In the genomic region with DNA sequence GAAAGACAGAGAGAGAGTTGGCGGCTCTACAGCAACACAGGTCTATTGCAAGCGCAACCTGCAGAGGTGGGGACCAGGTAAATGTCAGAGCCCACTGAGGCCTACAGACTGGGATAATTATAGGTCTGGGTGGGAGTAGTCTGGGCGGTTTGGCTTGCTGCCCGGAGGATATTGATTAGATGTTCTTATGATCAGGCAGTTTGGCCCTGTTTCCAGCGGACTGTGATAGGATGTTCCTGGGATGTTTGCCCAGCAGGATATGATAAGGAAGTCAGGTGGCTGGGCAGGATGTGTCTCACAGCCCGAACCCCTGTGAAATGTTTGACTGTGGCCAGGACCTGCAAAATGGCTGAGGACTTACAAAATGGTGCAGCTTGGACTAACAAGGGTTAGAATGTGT, we compare ENCODE assay signal across 18 cellular contexts.
DNase-seq lines count a peak whose midpoint lies in the region; FAIRE-seq and TF ChIP-seq lines count a peak whose summit lies in the region.
"Had no signal": no experiment of that assay in that cellular context is flagged by ENCODE, and none has a peak within 500 bp of the region (broad histone marks: within the 10 kb centered on the region; RNA-seq: fewer than 3 reads in every experiment).

No MANE protein-coding gene starts in this region.

- POLR2A ChIA-PET in GM10248 (lab: Yijun Ruan, JAX): no interaction called here
- POLR2A ChIA-PET in activated CD4-positive, alpha-beta memory T cell treated with anti-CD3 and anti-CD28 coated beads for 36 hours (lab: Charles Lee): no interaction called here

- FAIRE-seq in urothelium cell line (lab: Jason Lieb, UNC): no peak
- FAIRE-seq: GM19239, K562, RCC 7860 had no signal

- H3K27me3 Mint-ChIP-seq in activated CD4-positive, alpha-beta memory T cell treated with anti-CD3 and anti-CD28 coated beads for 36 hours: no peaks in the 10 kb centered on the region
- H3K27me3 Mint-ChIP-seq: activated B cell treated with CpG ODN at 0.5 μM for 24 hours had no signal

- H3K9me3 Mint-ChIP-seq in activated CD4-positive, alpha-beta memory T cell treated with anti-CD3 and anti-CD28 coated beads for 36 hours: peaks cover 3% of the 10 kb centered on the region
- H3K9me3 Mint-ChIP-seq: activated B cell treated with CpG ODN at 0.5 μM for 24 hours; activated T-helper 1 cell treated with anti-CD3 and anti-CD28 coated beads, Interleukin-12 subunit alpha, Interleukin-12 subunit beta, Interleukin-2, Interleukin-4 antibody, amounts not matched to agents 30 ng/mL and 10 ng/mL and 1 ng/mL, durations not matched to agents 14 hours and 24 hours and 36 hours had no signal

- H3K4me1 ChIP-seq in hepatocyte (ENCODE audit: insufficient read depth): no peaks in the 10 kb centered on the region
- H3K4me1 ChIP-seq: tibial artery had no signal

- H2AFZ ChIP-seq in hepatocyte: no peak overlapping the region

- no peaks in the 10 kb centered on the region for H3K36me3 ChIP-seq in hepatocyte (replicated peaks; ENCODE audit: insufficient read depth, low read depth)
- H3K36me3 ChIP-seq: breast epithelium, tibial artery had no signal

- no peak overlapping the region for H3K4me2 ChIP-seq in hepatocyte

- H3K27ac ChIP-seq in hepatocyte: no peak overlapping the region
- H3K27ac ChIP-seq: breast epithelium, tibial artery had no signal

- CTCF ChIA-PET in GM10248 (lab: Yijun Ruan, JAX): no interaction called here
- CTCF ChIA-PET in activated CD4-positive, alpha-beta memory T cell treated with anti-CD3 and anti-CD28 coated beads for 36 hours (lab: Charles Lee): no interaction called here

- H3K4me3 ChIP-seq in GM12865 (ENCODE audit: low read depth, low read length) (no peak overlapping the region), hepatocyte (no peak overlapping the region)
- H3K4me3 ChIP-seq: breast epithelium, K562, tibial artery had no signal

- H3K9me2 ChIP-seq in hepatocyte (replicated peaks; ENCODE audit: insufficient read depth): no peaks in the 10 kb centered on the region

- intact Hi-C loops in activated CD4-positive, alpha-beta memory T cell treated with anti-CD3 and anti-CD28 coated beads for 36 hours (cut with micrococcal nuclease): no loop called here

- no peak overlapping the region for H3K27ac Mint-ChIP-seq in activated CD4-positive, alpha-beta memory T cell treated with anti-CD3 and anti-CD28 coated beads for 36 hours
- H3K27ac Mint-ChIP-seq: activated B cell treated with CpG ODN at 0.5 μM for 24 hours; activated T-helper 1 cell treated with anti-CD3 and anti-CD28 coated beads, Interleukin-12 subunit alpha, Interleukin-12 subunit beta, Interleukin-2, Interleukin-4 antibody, amounts not matched to agents 30 ng/mL and 10 ng/mL and 1 ng/mL, durations not matched to agents 14 hours and 24 hours and 36 hours had no signal

- DNase-seq in GM12865 (ENCODE audit: low read depth): peak; percentile 28
- peak; percentile 77 for DNase-seq in NCI-H1092 treated with DMSO at 0.1 percent for 48 hours (lab: John Stamatoyannopoulos, UW)
- DNase-seq in SHP77 (lab: John Stamatoyannopoulos, UW): peak; percentile 22 to 47
- DNase-seq in hepatocyte (ENCODE audit: low spot score): peak; percentile 27
- no peak for DNase-seq in urothelium cell line (ENCODE audit: low spot score)
- no peak for DNase-seq in putamen (ENCODE audit: low spot score)
- no peak for DNase-seq in GM10248 (ENCODE audit: extremely low spot score)
- no peak for DNase-seq in activated CD4-positive, alpha-beta memory T cell treated with anti-CD3 and anti-CD28 coated beads for 36 hours
- DNase-seq: activated B cell treated with CpG ODN at 0.5 μM for 24 hours, AML-193, hippocampal formation, NCI-H524 treated with DMSO at 0.1 percent for 48 hours, tibial artery had no signal

- no peaks in the 10 kb centered on the region for H3K9me3 ChIP-seq in hepatocyte (ENCODE audit: low read depth)
- H3K9me3 ChIP-seq: breast epithelium, tibial artery had no signal

- no peak for TF ChIP-seq CTCF in GM12865 (IDR thresholded peaks at IDR 0.05; ENCODE audit: insufficient read depth, low read depth, low read length, missing control alignments)
- no peak for TF ChIP-seq CTCF in hepatocyte (IDR thresholded peaks at IDR 0.05; ENCODE audit: poor library complexity)
- no peak for TF ChIP-seq CTCF in GM10248 (IDR thresholded peaks at IDR 0.05; ENCODE audit: control extremely low read depth, extremely low read depth, low read depth, missing control alignments)

- H3K4me3 Mint-ChIP-seq in activated CD4-positive, alpha-beta memory T cell treated with anti-CD3 and anti-CD28 coated beads for 36 hours: no peak overlapping the region
- H3K4me3 Mint-ChIP-seq: activated B cell treated with CpG ODN at 0.5 μM for 24 hours; activated T-helper 1 cell treated with anti-CD3 and anti-CD28 coated beads, Interleukin-12 subunit alpha, Interleukin-12 subunit beta, Interleukin-2, Interleukin-4 antibody, amounts not matched to agents 30 ng/mL and 10 ng/mL and 1 ng/mL, durations not matched to agents 14 hours and 24 hours and 36 hours had no signal

- no peaks in the 10 kb centered on the region for H3K4me1 Mint-ChIP-seq in activated CD4-positive, alpha-beta memory T cell treated with anti-CD3 and anti-CD28 coated beads for 36 hours (ENCODE audit: low read depth)
- H3K4me1 Mint-ChIP-seq: activated B cell treated with CpG ODN at 0.5 μM for 24 hours had no signal

- WGBS in hepatocyte (ENCODE audit: low lambda C conversion rate, missing lambda C conversion rate): 82% methylated on average over 6 of the region's 6 CpGs

- H3K79me2 ChIP-seq in hepatocyte: no peaks in the 10 kb centered on the region

- no peaks in the 10 kb centered on the region for H4K20me1 ChIP-seq in hepatocyte (ENCODE audit: insufficient read depth, poor library complexity, severe bottlenecking)

- no peaks in the 10 kb centered on the region for H3K36me3 Mint-ChIP-seq in activated CD4-positive, alpha-beta memory T cell treated with anti-CD3 and anti-CD28 coated beads for 36 hours

- H3K27me3 ChIP-seq in hepatocyte: no peaks in the 10 kb centered on the region
- H3K27me3 ChIP-seq: breast epithelium, tibial artery had no signal

Comparison
In these comparisons a context has a peak if more than half of its experiments do, and no peak if none do; other contexts are left out.
1. DNase-seq: peak in GM12865 (single experiment), NCI-H1092 treated with DMSO at 0.1 percent for 48 hours (single experiment), SHP77 (2 of 2) and hepatocyte (single experiment); none in urothelium cell line (single experiment), putamen (single experiment), GM10248 (single experiment) and activated CD4-positive, alpha-beta memory T cell treated with anti-CD3 and anti-CD28 coated beads for 36 hours (single experiment).